In genomic region chr5:141201646-141202045, GRCh38 we compare ENCODE assay signal across 13 cellular contexts. TPM values are rescaled to one million over a fixed set of nuclear protein-coding genes. Genes with fewer than 3 reads are reported as not detected.
"Had no signal": no experiment of that assay in that cellular context is flagged by ENCODE, and none has a peak within 500 bp of the region (broad histone marks: within the 10 kb centered on the region; RNA-seq: fewer than 3 reads in every experiment).

No MANE protein-coding gene starts in this region.

RNA-seq across cellular contexts. Expression of gene PCDHB11, which starts 2.2 kb away (rescaled TPM):
- total RNA-seq: activated B cell treated with CpG ODN at 0.5 μM for 24 hours; activated CD4-positive, alpha-beta memory T cell treated with anti-CD3 and anti-CD28 coated beads for 36 hours; activated CD4-positive, alpha-beta memory T cell treated with anti-CD3 and anti-CD28 coated beads, Interleukin-2, amount 10 ng/mL, durations not matched to agents 7 days and 5 days; activated CD4-positive, alpha-beta T cell treated with anti-CD3 and anti-CD28 coated beads for 36 hours; activated CD4-positive, alpha-beta T cell treated with anti-CD3 and anti-CD28 coated beads, Interleukin-2, amount 10 ng/mL, durations not matched to agents 24 days and 14 days; activated CD4-positive, alpha-beta T cell treated with anti-CD3 and anti-CD28 coated beads, Interleukin-2, amount 10 ng/mL, durations not matched to agents 7 days and 5 days; activated CD8-positive, alpha-beta memory T cell treated with anti-CD3 and anti-CD28 coated beads for 36 hours; activated CD8-positive, alpha-beta memory T cell treated with anti-CD3 and anti-CD28 coated beads, Interleukin-2, amount 10 ng/mL, durations not matched to agents 7 days and 5 days; activated CD8-positive, alpha-beta T cell treated with anti-CD3 and anti-CD28 coated beads for 36 hours; T-cell; T-helper 1 cell treated with Interleukin-12 subunit alpha and Interleukin-12 subunit beta and Interleukin-4 antibody, amounts not matched to agents 30 ng/mL and 1 ng/mL, for 36 hours; T-helper 17 cell; T-helper 2 cell treated with Interferon-gamma antibody and Interleukin-4, amounts not matched to agents 100 ng/mL and 5 ng/mL, for 36 hours had no signal

RNA-seq across cellular contexts. Expression of gene PCDHB12, which starts 6.9 kb away (rescaled TPM):
- total RNA-seq: activated B cell treated with CpG ODN at 0.5 μM for 24 hours; activated CD4-positive, alpha-beta memory T cell treated with anti-CD3 and anti-CD28 coated beads for 36 hours; activated CD4-positive, alpha-beta memory T cell treated with anti-CD3 and anti-CD28 coated beads, Interleukin-2, amount 10 ng/mL, durations not matched to agents 7 days and 5 days; activated CD4-positive, alpha-beta T cell treated with anti-CD3 and anti-CD28 coated beads for 36 hours; activated CD4-positive, alpha-beta T cell treated with anti-CD3 and anti-CD28 coated beads, Interleukin-2, amount 10 ng/mL, durations not matched to agents 24 days and 14 days; activated CD4-positive, alpha-beta T cell treated with anti-CD3 and anti-CD28 coated beads, Interleukin-2, amount 10 ng/mL, durations not matched to agents 7 days and 5 days; activated CD8-positive, alpha-beta memory T cell treated with anti-CD3 and anti-CD28 coated beads for 36 hours; activated CD8-positive, alpha-beta memory T cell treated with anti-CD3 and anti-CD28 coated beads, Interleukin-2, amount 10 ng/mL, durations not matched to agents 7 days and 5 days; activated CD8-positive, alpha-beta T cell treated with anti-CD3 and anti-CD28 coated beads for 36 hours; T-cell; T-helper 1 cell treated with Interleukin-12 subunit alpha and Interleukin-12 subunit beta and Interleukin-4 antibody, amounts not matched to agents 30 ng/mL and 1 ng/mL, for 36 hours; T-helper 17 cell; T-helper 2 cell treated with Interferon-gamma antibody and Interleukin-4, amounts not matched to agents 100 ng/mL and 5 ng/mL, for 36 hours had no signal

RNA-seq across cellular contexts. Expression of gene PCDHB10, which starts 9.5 kb away (rescaled TPM):
- total RNA-seq: activated B cell treated with CpG ODN at 0.5 μM for 24 hours; activated CD4-positive, alpha-beta memory T cell treated with anti-CD3 and anti-CD28 coated beads for 36 hours; activated CD4-positive, alpha-beta memory T cell treated with anti-CD3 and anti-CD28 coated beads, Interleukin-2, amount 10 ng/mL, durations not matched to agents 7 days and 5 days; activated CD4-positive, alpha-beta T cell treated with anti-CD3 and anti-CD28 coated beads for 36 hours; activated CD4-positive, alpha-beta T cell treated with anti-CD3 and anti-CD28 coated beads, Interleukin-2, amount 10 ng/mL, durations not matched to agents 24 days and 14 days; activated CD4-positive, alpha-beta T cell treated with anti-CD3 and anti-CD28 coated beads, Interleukin-2, amount 10 ng/mL, durations not matched to agents 7 days and 5 days; activated CD8-positive, alpha-beta memory T cell treated with anti-CD3 and anti-CD28 coated beads for 36 hours; activated CD8-positive, alpha-beta memory T cell treated with anti-CD3 and anti-CD28 coated beads, Interleukin-2, amount 10 ng/mL, durations not matched to agents 7 days and 5 days; activated CD8-positive, alpha-beta T cell treated with anti-CD3 and anti-CD28 coated beads for 36 hours; T-cell; T-helper 1 cell treated with Interleukin-12 subunit alpha and Interleukin-12 subunit beta and Interleukin-4 antibody, amounts not matched to agents 30 ng/mL and 1 ng/mL, for 36 hours; T-helper 17 cell; T-helper 2 cell treated with Interferon-gamma antibody and Interleukin-4, amounts not matched to agents 100 ng/mL and 5 ng/mL, for 36 hours had no signal

RNA-seq across cellular contexts. Expression of gene PCDHB13, which starts 12.1 kb away (rescaled TPM):
- total RNA-seq: activated CD4-positive, alpha-beta memory T cell treated with anti-CD3 and anti-CD28 coated beads for 36 hours; activated CD4-positive, alpha-beta memory T cell treated with anti-CD3 and anti-CD28 coated beads, Interleukin-2, amount 10 ng/mL, durations not matched to agents 7 days and 5 days; activated CD4-positive, alpha-beta T cell treated with anti-CD3 and anti-CD28 coated beads for 36 hours; activated CD4-positive, alpha-beta T cell treated with anti-CD3 and anti-CD28 coated beads, Interleukin-2, amount 10 ng/mL, durations not matched to agents 7 days and 5 days; activated CD8-positive, alpha-beta memory T cell treated with anti-CD3 and anti-CD28 coated beads for 36 hours; activated CD8-positive, alpha-beta memory T cell treated with anti-CD3 and anti-CD28 coated beads, Interleukin-2, amount 10 ng/mL, durations not matched to agents 7 days and 5 days; activated CD8-positive, alpha-beta T cell treated with anti-CD3 and anti-CD28 coated beads for 36 hours; T-helper 1 cell treated with Interleukin-12 subunit alpha and Interleukin-12 subunit beta and Interleukin-4 antibody, amounts not matched to agents 30 ng/mL and 1 ng/mL, for 36 hours; T-helper 17 cell; T-helper 2 cell treated with Interferon-gamma antibody and Interleukin-4, amounts not matched to agents 100 ng/mL and 5 ng/mL, for 36 hours had no signal

RNA-seq across cellular contexts. Expression of gene PCDHB9, which starts 14.7 kb away (rescaled TPM):
- total RNA-seq: activated CD4-positive, alpha-beta memory T cell treated with anti-CD3 and anti-CD28 coated beads for 36 hours; activated CD4-positive, alpha-beta memory T cell treated with anti-CD3 and anti-CD28 coated beads, Interleukin-2, amount 10 ng/mL, durations not matched to agents 7 days and 5 days; activated CD4-positive, alpha-beta T cell treated with anti-CD3 and anti-CD28 coated beads for 36 hours; activated CD4-positive, alpha-beta T cell treated with anti-CD3 and anti-CD28 coated beads, Interleukin-2, amount 10 ng/mL, durations not matched to agents 24 days and 14 days; activated CD4-positive, alpha-beta T cell treated with anti-CD3 and anti-CD28 coated beads, Interleukin-2, amount 10 ng/mL, durations not matched to agents 7 days and 5 days; activated CD8-positive, alpha-beta memory T cell treated with anti-CD3 and anti-CD28 coated beads for 36 hours; activated CD8-positive, alpha-beta memory T cell treated with anti-CD3 and anti-CD28 coated beads, Interleukin-2, amount 10 ng/mL, durations not matched to agents 7 days and 5 days; activated CD8-positive, alpha-beta T cell treated with anti-CD3 and anti-CD28 coated beads for 36 hours; T-helper 1 cell treated with Interleukin-12 subunit alpha and Interleukin-12 subunit beta and Interleukin-4 antibody, amounts not matched to agents 30 ng/mL and 1 ng/mL, for 36 hours; T-helper 2 cell treated with Interferon-gamma antibody and Interleukin-4, amounts not matched to agents 100 ng/mL and 5 ng/mL, for 36 hours had no signal
